ENCODE assay signal across 1 cellular context in the genomic region with DNA sequence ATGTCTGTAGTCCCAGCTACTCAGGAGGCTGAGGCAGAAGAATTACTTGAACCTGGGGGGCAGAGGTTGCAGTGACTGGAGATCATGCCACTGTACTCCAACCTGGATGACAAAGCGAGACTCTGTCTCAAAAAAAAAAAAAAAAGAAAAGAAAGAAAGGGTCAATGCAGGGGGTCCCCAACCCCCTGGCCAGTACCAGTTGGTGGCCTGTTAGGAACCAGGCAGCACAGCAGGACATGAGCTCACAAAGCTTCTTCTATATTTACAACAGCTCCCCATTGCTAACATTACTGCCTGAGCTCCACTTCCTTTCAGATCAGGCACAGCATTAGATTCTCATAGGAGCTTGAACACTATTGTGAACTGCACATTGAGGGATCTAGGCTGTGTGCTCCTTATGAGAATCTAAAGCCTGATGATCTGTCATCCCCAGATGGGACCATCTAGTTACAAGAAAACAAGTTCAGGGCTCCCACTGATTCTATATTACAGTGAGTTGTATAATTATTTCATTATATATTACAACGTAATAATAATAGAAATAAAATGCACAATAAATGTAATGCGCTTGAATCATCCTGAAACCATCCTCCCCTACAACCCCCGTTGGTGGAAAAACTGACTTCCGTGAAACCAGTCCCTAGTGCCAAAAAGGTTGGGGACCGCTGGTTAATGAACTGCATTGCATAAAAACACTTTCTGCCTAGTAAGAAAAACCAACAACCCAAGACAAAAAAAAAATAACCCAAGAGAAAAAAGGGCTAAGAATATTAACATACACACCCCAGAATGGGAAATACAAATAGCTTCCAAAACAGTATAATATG.
TF ChIP-seq lines count a peak whose summit lies in the region.

No MANE protein-coding gene starts in this region.

TF ChIP-seq in HepG2, 621 proteins besides CTCF, POLR2A, EP300 and RAD21:
- TF ChIP-seq TEF (CRISPR knock-in tag; IDR thresholded peaks at IDR 0.05): no peak
- no peak for TF ChIP-seq ZBTB14 (CRISPR knock-in tag; IDR thresholded peaks at IDR 0.05)
- TF ChIP-seq MBNL3 (CRISPR knock-in tag; conservative IDR thresholded peaks at IDR 0.05): no peak
- no peak for TF ChIP-seq CREB1 (IDR thresholded peaks at IDR 0.05)
- TF ChIP-seq CREB1 (CRISPR knock-in tag; IDR thresholded peaks at IDR 0.05): 0 out of 2 replicates have a peak, but pooled peaks have one; percentile 24
